Comparison of ENCODE assay signal across 12 cellular contexts in the genomic region with DNA sequence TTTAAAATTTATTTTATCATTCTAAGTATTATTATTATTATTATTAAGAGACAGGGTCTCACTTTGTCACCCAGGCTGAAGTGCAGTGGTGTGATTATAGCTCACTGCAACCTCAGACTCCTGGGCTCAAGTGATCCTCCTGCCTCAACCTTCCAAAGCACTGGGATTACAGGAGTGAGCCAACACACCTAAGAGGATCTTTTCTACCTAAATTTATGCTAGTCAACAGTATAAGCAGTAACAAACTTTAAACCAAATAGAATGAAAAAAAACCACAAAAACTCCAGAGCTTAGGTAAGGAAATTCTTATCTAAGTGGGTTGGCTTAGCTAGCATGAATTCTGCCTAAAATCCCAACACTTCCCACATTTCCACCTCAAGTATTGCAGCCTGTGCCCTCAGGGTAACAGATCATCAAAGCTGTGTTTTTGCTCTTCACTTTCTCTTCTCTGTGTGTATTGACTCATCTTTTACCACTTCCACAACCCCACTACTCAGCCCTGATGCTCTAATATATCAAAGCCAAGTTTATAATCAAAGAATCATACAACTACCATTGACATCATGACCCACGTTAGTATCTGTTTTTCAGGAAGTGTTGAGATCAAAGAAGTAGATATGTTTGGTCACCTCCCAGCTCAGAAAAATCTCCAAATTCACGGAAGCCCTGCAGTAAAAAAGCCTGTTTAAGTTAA.
DNase-seq lines count a peak whose midpoint lies in the region; ATAC-seq, FAIRE-seq and TF ChIP-seq lines count a peak whose summit lies in the region.
"Had no signal": no experiment of that assay in that cellular context is flagged by ENCODE, and none has a peak within 500 bp of the region (broad histone marks: within the 10 kb centered on the region; RNA-seq: fewer than 3 reads in every experiment).

No MANE protein-coding gene starts in this region.

- no peaks in the 10 kb centered on the region for H3K9me3 ChIP-seq in naive thymus-derived CD4-positive, alpha-beta T cell (ENCODE audit: control insufficient read depth in 2 of 3, low read length in 3 of 3)
- no peaks in the 10 kb centered on the region for H3K9me3 ChIP-seq in neural progenitor cell (ENCODE audit: low read depth)

- H3K9ac ChIP-seq in neural progenitor cell = no peak overlapping the region

- no peak for TF ChIP-seq CTCF in neural progenitor cell (IDR thresholded peaks at IDR 0.05)

- DNase-seq in activated T-cell treated with anti-CD3 and anti-CD28 coated beads for 24 hours (ENCODE audit: low read depth) = peak; percentile 3
- DNase-seq in activated T-cell treated with anti-CD3 and anti-CD28 coated beads for 4 hours = no peak
- peak; percentile 87 for DNase-seq in RPMI7951 (ENCODE audit: low read depth)
- DNase-seq in naive thymus-derived CD4-positive, alpha-beta T cell = peak in 7 of 9 donors; percentile 73 to 92 (median 88)
- no peak for DNase-seq in urothelium cell line (ENCODE audit: low spot score)
- DNase-seq in neural progenitor cell (ENCODE audit: low spot score) = no peak
- DNase-seq: cortex of kidney had no signal

- intact Hi-C loops in naive thymus-derived CD4-positive, alpha-beta T cell (cut with micrococcal nuclease) = loop anchor here (1.0 to 10.0 kb wide), 10 partner anchors 9 to 1026 kb away; a partner anchor contains a TSS

- H2AFZ ChIP-seq in neural progenitor cell (replicated peaks) = no peak overlapping the region

- H3K27ac ChIP-seq in naive thymus-derived CD4-positive, alpha-beta T cell (ENCODE audit: low read depth, low read length) = peak overlapping the region; percentile 87
- H3K27ac ChIP-seq in neural progenitor cell = no peak overlapping the region

- no peaks in the 10 kb centered on the region for H3K79me2 ChIP-seq in neural progenitor cell (ENCODE audit: low read depth)

- no peaks in the 10 kb centered on the region for H3K27me3 Mint-ChIP-seq in activated T-helper 17 cell treated with anti-CD3 and anti-CD28 coated beads, Interleukin-2, amount 50 U/mL, for 72 hours
- peaks cover 0 to 14% (median 0%) of the 10 kb centered on the region in 5 donors for H3K27me3 Mint-ChIP-seq in naive thymus-derived CD4-positive, alpha-beta T cell
- no peaks in the 10 kb centered on the region for H3K27me3 Mint-ChIP-seq in neural progenitor cell (ENCODE audit: insufficient read depth, low read depth)

- POLR2A ChIA-PET in naive thymus-derived CD4-positive, alpha-beta T cell (lab: Charles Lee) = interaction anchor here (0.6 to 4.5 kb wide), 24 partner anchors 9 to 1674 kb away, joined by 3 to 31 read pairs (median 4); a partner anchor contains a TSS

- no peak overlapping the region for H3K4me3 ChIP-seq in naive thymus-derived CD4-positive, alpha-beta T cell (ENCODE audit: low read length)
- no peak overlapping the region for H3K4me3 ChIP-seq in neural progenitor cell

- no peaks in the 10 kb centered on the region for H3K36me3 Mint-ChIP-seq in activated T-helper 17 cell treated with anti-CD3 and anti-CD28 coated beads, Interleukin-2, amount 50 U/mL, for 72 hours (ENCODE audit: low read depth)
- H3K36me3 Mint-ChIP-seq in naive thymus-derived CD4-positive, alpha-beta T cell = peaks cover 0 to 19% (median 4%) of the 10 kb centered on the region in 5 donors
- H3K36me3 Mint-ChIP-seq in neural progenitor cell = no peaks in the 10 kb centered on the region
- H3K36me3 Mint-ChIP-seq: memory B cell had no signal

- peaks cover 26% of the 10 kb centered on the region for H3K4me1 Mint-ChIP-seq in activated T-helper 17 cell treated with anti-CD3 and anti-CD28 coated beads, Interleukin-2, amount 50 U/mL, for 72 hours
- peaks cover 19 to 56% (median 42%) of the 10 kb centered on the region in 7 donors for H3K4me1 Mint-ChIP-seq in naive thymus-derived CD4-positive, alpha-beta T cell
- peaks cover 23% of the 10 kb centered on the region for H3K4me1 Mint-ChIP-seq in neural progenitor cell

- no peak overlapping the region for H3K4me2 ChIP-seq in neural progenitor cell

- peaks cover 7% of the 10 kb centered on the region for H3K9me3 Mint-ChIP-seq in activated T-helper 17 cell treated with anti-CD3 and anti-CD28 coated beads, Interleukin-2, amount 50 U/mL, for 72 hours
- peaks cover 0 to 6% (median 0%) of the 10 kb centered on the region in 11 donors for H3K9me3 Mint-ChIP-seq in naive thymus-derived CD4-positive, alpha-beta T cell
- H3K9me3 Mint-ChIP-seq in neural progenitor cell = no peaks in the 10 kb centered on the region
- H3K9me3 Mint-ChIP-seq: memory B cell had no signal

- peaks cover 9 to 19% of the 10 kb centered on the region in 2 donors for H3K4me1 ChIP-seq in naive thymus-derived CD4-positive, alpha-beta T cell (ENCODE audit: control insufficient read depth in 2 of 2, insufficient read depth in 2 of 2, low read length in 2 of 2)
- H3K4me1 ChIP-seq in neural progenitor cell = peaks cover 12% of the 10 kb centered on the region

- FAIRE-seq in urothelium cell line (lab: Jason Lieb, UNC) = no peak
- FAIRE-seq: GM12891 had no signal

- H3K27me3 ChIP-seq in naive thymus-derived CD4-positive, alpha-beta T cell (ENCODE audit: control insufficient read depth in 2 of 2, insufficient read depth in 2 of 2, low read length in 2 of 2) = no peaks in the 10 kb centered on the region
- H3K27me3 ChIP-seq in neural progenitor cell = no peaks in the 10 kb centered on the region

- CTCF ChIA-PET in naive thymus-derived CD4-positive, alpha-beta T cell (lab: Charles Lee) = interaction anchor here (1.1 to 1.8 kb wide), 6 partner anchors 22 to 280 kb away, joined by 3 to 7 read pairs (median 4); no protein-coding TSS in a partner anchor

- H4K20me1 ChIP-seq in neural progenitor cell (ENCODE audit: low read depth) = no peaks in the 10 kb centered on the region

- no peaks in the 10 kb centered on the region for H3K36me3 ChIP-seq in naive thymus-derived CD4-positive, alpha-beta T cell (ENCODE audit: control insufficient read depth in 2 of 3, insufficient read depth in 3 of 3, low read length in 3 of 3)
- no peaks in the 10 kb centered on the region for H3K36me3 ChIP-seq in neural progenitor cell

- peak; percentile 97 for ATAC-seq in activated T-helper 17 cell treated with anti-CD3 and anti-CD28 coated beads, Interleukin-2, amount 50 U/mL, for 72 hours (replicated peaks)
- peak; percentile 96 for ATAC-seq in naive thymus-derived CD4-positive, alpha-beta T cell
- no peak for ATAC-seq in HG02623 (IDR thresholded peaks at IDR 0.05; ENCODE audit: unreplicated experiment)
- ATAC-seq: Panc1 had no signal

- H3K4me3 Mint-ChIP-seq in activated T-helper 17 cell treated with anti-CD3 and anti-CD28 coated beads, Interleukin-2, amount 50 U/mL, for 72 hours = peak overlapping the region; percentile 34
- H3K4me3 Mint-ChIP-seq in naive thymus-derived CD4-positive, alpha-beta T cell = peak overlapping the region in 9 of 10 donors; percentile 2 to 70 (median 40)
- no peak overlapping the region for H3K4me3 Mint-ChIP-seq in neural progenitor cell
- H3K4me3 Mint-ChIP-seq: memory B cell had no signal

- H3K27ac Mint-ChIP-seq in activated T-helper 17 cell treated with anti-CD3 and anti-CD28 coated beads, Interleukin-2, amount 50 U/mL, for 72 hours = peak overlapping the region; percentile 73
- peak overlapping the region; percentile 86 to 97 (median 92) for H3K27ac Mint-ChIP-seq in naive thymus-derived CD4-positive, alpha-beta T cell
- H3K27ac Mint-ChIP-seq in neural progenitor cell = no peak overlapping the region
- H3K27ac Mint-ChIP-seq: memory B cell had no signal

- H3F3A ChIP-seq in neural progenitor cell (ENCODE audit: low read depth) = peaks cover 4% of the 10 kb centered on the region

Comparison
In these comparisons a context has a peak if more than half of its experiments do, and no peak if none do; other contexts are left out.
1. DNase-seq: peak in activated T-cell treated with anti-CD3 and anti-CD28 coated beads for 24 hours (single experiment), RPMI7951 (single experiment) and naive thymus-derived CD4-positive, alpha-beta T cell (7 of 9); none in activated T-cell treated with anti-CD3 and anti-CD28 coated beads for 4 hours (single experiment), urothelium cell line (single experiment) and neural progenitor cell (single experiment).